In genomic region chr5:139668924-139669680, GRCh38 we compare ENCODE assay signal across 8 cellular contexts. TPM values are rescaled to one million over a fixed set of nuclear protein-coding genes. Genes with fewer than 3 reads are reported as not detected.
DNase-seq lines count a peak whose midpoint lies in the region; ATAC-seq and TF ChIP-seq lines count a peak whose summit lies in the region.

No MANE protein-coding gene starts in this region.

- H3K4me3 Mint-ChIP-seq in activated CD8-positive, alpha-beta memory T cell treated with anti-CD3 and anti-CD28 coated beads, Interleukin-2, amount 10 ng/mL, durations not matched to agents 7 days and 5 days: peak overlapping the region; percentile 81
- H3K4me3 Mint-ChIP-seq in activated naive CD8-positive, alpha-beta T cell: peak overlapping the region; percentile 77

- TF ChIP-seq EP300 in tibial nerve (IDR thresholded peaks at IDR 0.05): no peak

- H3K9me3 ChIP-seq in right lobe of liver (no peaks in the 10 kb centered on the region), tibial nerve (no peaks in the 10 kb centered on the region)

- TF ChIP-seq POLR2A in right lobe of liver (IDR thresholded peaks at IDR 0.05) (no peak), tibial nerve (IDR thresholded peaks at IDR 0.05) (no peak)

- no peak for DNase-seq in activated CD8-positive, alpha-beta memory T cell treated with anti-CD3 and anti-CD28 coated beads, Interleukin-2, amount 10 ng/mL, durations not matched to agents 7 days and 5 days
- DNase-seq in activated CD8-positive, alpha-beta memory T cell treated with anti-CD3 and anti-CD28 coated beads, Interleukin-2, amount 50 U/mL, for 4 hours: no peak
- DNase-seq in right lobe of liver (no peak), tibial nerve (ENCODE audit: low spot score in 2 of 2) (no peak), iPS-NIHi7 (ENCODE audit: extremely low spot score) (no peak), NOMO-1 (lab: John Stamatoyannopoulos, UW; ENCODE audit: unreplicated experiment in 2 of 2) (no peak)

- H3K27ac Mint-ChIP-seq in activated CD8-positive, alpha-beta memory T cell treated with anti-CD3 and anti-CD28 coated beads, Interleukin-2, amount 10 ng/mL, durations not matched to agents 7 days and 5 days: peak overlapping the region; percentile 80
- peak overlapping the region; percentile 41 for H3K27ac Mint-ChIP-seq in activated naive CD8-positive, alpha-beta T cell

- H3K27me3 ChIP-seq in right lobe of liver (no peaks in the 10 kb centered on the region), tibial nerve (no peaks in the 10 kb centered on the region)

- H3K36me3 Mint-ChIP-seq in activated CD8-positive, alpha-beta memory T cell treated with anti-CD3 and anti-CD28 coated beads, Interleukin-2, amount 10 ng/mL, durations not matched to agents 7 days and 5 days: no peaks in the 10 kb centered on the region
- no peaks in the 10 kb centered on the region for H3K36me3 Mint-ChIP-seq in activated naive CD8-positive, alpha-beta T cell

- no peaks in the 10 kb centered on the region for H3K27me3 Mint-ChIP-seq in activated CD8-positive, alpha-beta memory T cell treated with anti-CD3 and anti-CD28 coated beads, Interleukin-2, amount 10 ng/mL, durations not matched to agents 7 days and 5 days
- H3K27me3 Mint-ChIP-seq in activated naive CD8-positive, alpha-beta T cell: no peaks in the 10 kb centered on the region

- CTCF ChIA-PET in activated CD8-positive, alpha-beta memory T cell treated with anti-CD3 and anti-CD28 coated beads, Interleukin-2, amount 10 ng/mL, durations not matched to agents 7 days and 5 days (lab: Charles Lee): interaction anchor here (1.2 to 7.5 kb wide), 8 partner anchors 8 to 118 kb away, joined by 3 to 84 read pairs (median 4); no protein-coding TSS in a partner anchor

- peak overlapping the region; percentile 10 to 74 (median 66) for H3K27ac ChIP-seq in right lobe of liver
- H3K27ac ChIP-seq in tibial nerve: peak overlapping the region; percentile 84 to 98 (median 90)

- TF ChIP-seq CTCF in right lobe of liver (IDR thresholded peaks at IDR 0.05) (no peak), tibial nerve (IDR thresholded peaks at IDR 0.05) (no peak)

- peak overlapping the region in 1 of 3 donors; percentile 39 for H3K4me3 ChIP-seq in right lobe of liver
- peak overlapping the region in 3 of 4 donors; percentile 45 to 51 (median 51) for H3K4me3 ChIP-seq in tibial nerve

- H3K36me3 ChIP-seq in right lobe of liver (no peaks in the 10 kb centered on the region), tibial nerve (no peaks in the 10 kb centered on the region)

- H3K9me3 Mint-ChIP-seq in activated CD8-positive, alpha-beta memory T cell treated with anti-CD3 and anti-CD28 coated beads, Interleukin-2, amount 10 ng/mL, durations not matched to agents 7 days and 5 days (ENCODE audit: low read depth): no peaks in the 10 kb centered on the region
- no peaks in the 10 kb centered on the region for H3K9me3 Mint-ChIP-seq in activated naive CD8-positive, alpha-beta T cell (ENCODE audit: low read depth)

- peaks cover 51% of the 10 kb centered on the region for H3K4me1 Mint-ChIP-seq in activated CD8-positive, alpha-beta memory T cell treated with anti-CD3 and anti-CD28 coated beads, Interleukin-2, amount 10 ng/mL, durations not matched to agents 7 days and 5 days
- peaks cover 35% of the 10 kb centered on the region for H3K4me1 Mint-ChIP-seq in activated naive CD8-positive, alpha-beta T cell (ENCODE audit: low read depth)

- H3K4me1 ChIP-seq in right lobe of liver (peaks cover 0 to 95% (median 47%) of the 10 kb centered on the region in 4 donors), tibial nerve (peaks cover 0 to 98% (median 94%) of the 10 kb centered on the region in 4 donors)

- intact Hi-C loops in right lobe of liver (cut with DNase I): no loop called here

- no peak for ATAC-seq in activated CD8-positive, alpha-beta memory T cell treated with anti-CD3 and anti-CD28 coated beads, Interleukin-2, amount 10 ng/mL, durations not matched to agents 7 days and 5 days
- ATAC-seq in right lobe of liver: no peak
- no peak for ATAC-seq in HG02588 (IDR thresholded peaks at IDR 0.05; ENCODE audit: unreplicated experiment)

- WGBS in right lobe of liver (ENCODE audit: insufficient coverage, low coverage, low lambda C conversion rate, missing lambda C conversion rate): 58% methylated on average over 10 of the region's 18 CpGs
- WGBS in tibial nerve, 2 donors: 47 to 48% methylated on average over 18 of the region's 18 CpGs

RNA-seq across cellular contexts. Expression of gene CXXC5, which starts 21.0 kb away (rescaled TPM):
- total RNA-seq in activated CD8-positive, alpha-beta memory T cell treated with anti-CD3 and anti-CD28 coated beads, Interleukin-2, amount 10 ng/mL, durations not matched to agents 7 days and 5 days: 1 to 10 TPM; 1.8 to 4.1 TPM
- total RNA-seq in right lobe of liver: 10 to 100 TPM; 44.5 to 84.9 (median 66.4) TPM
- 10 to 100 TPM; 45.0 to 80.4 (median 67.0) TPM for total RNA-seq in tibial nerve

Comparison
In these comparisons a context has a peak if more than half of its experiments do, and no peak if none do; other contexts are left out.
1. RNA of gene CXXC5, which starts 21.0 kb away (total RNA-seq): 45.0 to 80.4 TPM in tibial nerve and 44.5 to 84.9 TPM in right lobe of liver; 1.8 to 4.1 TPM in activated CD8-positive, alpha-beta memory T cell treated with anti-CD3 and anti-CD28 coated beads, Interleukin-2, amount 10 ng/mL, durations not matched to agents 7 days and 5 days; every median in the first group is over 4 times any median in the second.